Comparison of ENCODE assay signal across 1 cellular context in the genomic region with DNA sequence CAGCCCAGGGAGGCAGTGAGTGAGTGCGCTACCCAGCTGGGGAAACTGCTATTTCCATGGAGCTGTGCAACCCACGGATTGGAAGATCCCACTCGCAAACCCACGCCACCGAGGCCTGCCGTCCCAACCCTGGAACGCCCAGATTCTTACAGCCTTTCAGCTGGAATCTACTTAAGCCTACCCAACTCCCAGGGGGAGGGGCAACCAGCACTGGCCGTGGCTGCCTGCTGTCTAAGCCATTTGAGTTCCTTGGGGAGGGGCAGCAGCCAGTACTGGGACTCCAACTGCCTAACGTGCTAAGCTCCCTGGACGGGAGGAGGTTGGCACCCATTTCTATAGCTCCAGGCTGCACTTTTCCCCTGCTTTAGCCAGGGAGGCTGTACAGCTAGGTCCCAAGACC.
TF ChIP-seq lines count a peak whose summit lies in the region.

No MANE protein-coding gene starts in this region.

TF ChIP-seq in WTC11, 78 proteins besides CTCF, POLR2A, EP300 and RAD21 (continued from another document):
- TF ChIP-seq, protein P1, sequence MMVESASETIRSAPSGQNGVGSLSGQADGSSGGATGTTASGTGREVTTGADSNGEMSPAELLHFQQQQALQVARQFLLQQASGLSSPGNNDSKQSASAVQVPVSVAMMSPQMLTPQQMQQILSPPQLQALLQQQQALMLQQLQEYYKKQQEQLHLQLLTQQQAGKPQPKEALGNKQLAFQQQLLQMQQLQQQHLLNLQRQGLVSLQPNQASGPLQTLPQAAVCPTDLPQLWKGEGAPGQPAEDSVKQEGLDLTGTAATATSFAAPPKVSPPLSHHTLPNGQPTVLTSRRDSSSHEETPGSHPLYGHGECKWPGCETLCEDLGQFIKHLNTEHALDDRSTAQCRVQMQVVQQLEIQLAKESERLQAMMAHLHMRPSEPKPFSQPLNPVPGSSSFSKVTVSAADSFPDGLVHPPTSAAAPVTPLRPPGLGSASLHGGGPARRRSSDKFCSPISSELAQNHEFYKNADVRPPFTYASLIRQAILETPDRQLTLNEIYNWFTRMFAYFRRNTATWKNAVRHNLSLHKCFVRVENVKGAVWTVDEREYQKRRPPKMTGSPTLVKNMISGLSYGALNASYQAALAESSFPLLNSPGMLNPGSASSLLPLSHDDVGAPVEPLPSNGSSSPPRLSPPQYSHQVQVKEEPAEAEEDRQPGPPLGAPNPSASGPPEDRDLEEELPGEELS (CRISPR knock-in tag; IDR thresholded peaks at IDR 0.05) = no peak
- TF ChIP-seq ZNF423 (CRISPR knock-in tag; IDR thresholded peaks at IDR 0.05) = no peak
- TF ChIP-seq, protein P2, sequence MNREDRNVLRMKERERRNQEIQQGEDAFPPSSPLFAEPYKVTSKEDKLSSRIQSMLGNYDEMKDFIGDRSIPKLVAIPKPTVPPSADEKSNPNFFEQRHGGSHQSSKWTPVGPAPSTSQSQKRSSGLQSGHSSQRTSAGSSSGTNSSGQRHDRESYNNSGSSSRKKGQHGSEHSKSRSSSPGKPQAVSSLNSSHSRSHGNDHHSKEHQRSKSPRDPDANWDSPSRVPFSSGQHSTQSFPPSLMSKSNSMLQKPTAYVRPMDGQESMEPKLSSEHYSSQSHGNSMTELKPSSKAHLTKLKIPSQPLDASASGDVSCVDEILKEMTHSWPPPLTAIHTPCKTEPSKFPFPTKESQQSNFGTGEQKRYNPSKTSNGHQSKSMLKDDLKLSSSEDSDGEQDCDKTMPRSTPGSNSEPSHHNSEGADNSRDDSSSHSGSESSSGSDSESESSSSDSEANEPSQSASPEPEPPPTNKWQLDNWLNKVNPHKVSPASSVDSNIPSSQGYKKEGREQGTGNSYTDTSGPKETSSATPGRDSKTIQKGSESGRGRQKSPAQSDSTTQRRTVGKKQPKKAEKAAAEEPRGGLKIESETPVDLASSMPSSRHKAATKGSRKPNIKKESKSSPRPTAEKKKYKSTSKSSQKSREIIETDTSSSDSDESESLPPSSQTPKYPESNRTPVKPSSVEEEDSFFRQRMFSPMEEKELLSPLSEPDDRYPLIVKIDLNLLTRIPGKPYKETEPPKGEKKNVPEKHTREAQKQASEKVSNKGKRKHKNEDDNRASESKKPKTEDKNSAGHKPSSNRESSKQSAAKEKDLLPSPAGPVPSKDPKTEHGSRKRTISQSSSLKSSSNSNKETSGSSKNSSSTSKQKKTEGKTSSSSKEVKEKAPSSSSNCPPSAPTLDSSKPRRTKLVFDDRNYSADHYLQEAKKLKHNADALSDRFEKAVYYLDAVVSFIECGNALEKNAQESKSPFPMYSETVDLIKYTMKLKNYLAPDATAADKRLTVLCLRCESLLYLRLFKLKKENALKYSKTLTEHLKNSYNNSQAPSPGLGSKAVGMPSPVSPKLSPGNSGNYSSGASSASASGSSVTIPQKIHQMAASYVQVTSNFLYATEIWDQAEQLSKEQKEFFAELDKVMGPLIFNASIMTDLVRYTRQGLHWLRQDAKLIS (CRISPR knock-in tag; IDR thresholded peaks at IDR 0.05; ENCODE audit: borderline replicate concordance) = no peak
- TF ChIP-seq, protein P3, sequence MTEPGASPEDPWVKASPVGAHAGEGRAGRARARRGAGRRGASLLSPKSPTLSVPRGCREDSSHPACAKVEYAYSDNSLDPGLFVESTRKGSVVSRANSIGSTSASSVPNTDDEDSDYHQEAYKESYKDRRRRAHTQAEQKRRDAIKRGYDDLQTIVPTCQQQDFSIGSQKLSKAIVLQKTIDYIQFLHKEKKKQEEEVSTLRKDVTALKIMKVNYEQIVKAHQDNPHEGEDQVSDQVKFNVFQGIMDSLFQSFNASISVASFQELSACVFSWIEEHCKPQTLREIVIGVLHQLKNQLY (CRISPR knock-in tag; IDR thresholded peaks at IDR 0.05) = no peak
- TF ChIP-seq, protein P4, sequence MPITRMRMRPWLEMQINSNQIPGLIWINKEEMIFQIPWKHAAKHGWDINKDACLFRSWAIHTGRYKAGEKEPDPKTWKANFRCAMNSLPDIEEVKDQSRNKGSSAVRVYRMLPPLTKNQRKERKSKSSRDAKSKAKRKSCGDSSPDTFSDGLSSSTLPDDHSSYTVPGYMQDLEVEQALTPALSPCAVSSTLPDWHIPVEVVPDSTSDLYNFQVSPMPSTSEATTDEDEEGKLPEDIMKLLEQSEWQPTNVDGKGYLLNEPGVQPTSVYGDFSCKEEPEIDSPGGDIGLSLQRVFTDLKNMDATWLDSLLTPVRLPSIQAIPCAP (CRISPR knock-in tag; IDR thresholded peaks at IDR 0.05) = no peak
- no peak for TF ChIP-seq CBFB (CRISPR knock-in tag; IDR thresholded peaks at IDR 0.05; ENCODE audit: low read depth)
- no peak for TF ChIP-seq JAZF1 (CRISPR knock-in tag; IDR thresholded peaks at IDR 0.05)
- TF ChIP-seq, protein P5, sequence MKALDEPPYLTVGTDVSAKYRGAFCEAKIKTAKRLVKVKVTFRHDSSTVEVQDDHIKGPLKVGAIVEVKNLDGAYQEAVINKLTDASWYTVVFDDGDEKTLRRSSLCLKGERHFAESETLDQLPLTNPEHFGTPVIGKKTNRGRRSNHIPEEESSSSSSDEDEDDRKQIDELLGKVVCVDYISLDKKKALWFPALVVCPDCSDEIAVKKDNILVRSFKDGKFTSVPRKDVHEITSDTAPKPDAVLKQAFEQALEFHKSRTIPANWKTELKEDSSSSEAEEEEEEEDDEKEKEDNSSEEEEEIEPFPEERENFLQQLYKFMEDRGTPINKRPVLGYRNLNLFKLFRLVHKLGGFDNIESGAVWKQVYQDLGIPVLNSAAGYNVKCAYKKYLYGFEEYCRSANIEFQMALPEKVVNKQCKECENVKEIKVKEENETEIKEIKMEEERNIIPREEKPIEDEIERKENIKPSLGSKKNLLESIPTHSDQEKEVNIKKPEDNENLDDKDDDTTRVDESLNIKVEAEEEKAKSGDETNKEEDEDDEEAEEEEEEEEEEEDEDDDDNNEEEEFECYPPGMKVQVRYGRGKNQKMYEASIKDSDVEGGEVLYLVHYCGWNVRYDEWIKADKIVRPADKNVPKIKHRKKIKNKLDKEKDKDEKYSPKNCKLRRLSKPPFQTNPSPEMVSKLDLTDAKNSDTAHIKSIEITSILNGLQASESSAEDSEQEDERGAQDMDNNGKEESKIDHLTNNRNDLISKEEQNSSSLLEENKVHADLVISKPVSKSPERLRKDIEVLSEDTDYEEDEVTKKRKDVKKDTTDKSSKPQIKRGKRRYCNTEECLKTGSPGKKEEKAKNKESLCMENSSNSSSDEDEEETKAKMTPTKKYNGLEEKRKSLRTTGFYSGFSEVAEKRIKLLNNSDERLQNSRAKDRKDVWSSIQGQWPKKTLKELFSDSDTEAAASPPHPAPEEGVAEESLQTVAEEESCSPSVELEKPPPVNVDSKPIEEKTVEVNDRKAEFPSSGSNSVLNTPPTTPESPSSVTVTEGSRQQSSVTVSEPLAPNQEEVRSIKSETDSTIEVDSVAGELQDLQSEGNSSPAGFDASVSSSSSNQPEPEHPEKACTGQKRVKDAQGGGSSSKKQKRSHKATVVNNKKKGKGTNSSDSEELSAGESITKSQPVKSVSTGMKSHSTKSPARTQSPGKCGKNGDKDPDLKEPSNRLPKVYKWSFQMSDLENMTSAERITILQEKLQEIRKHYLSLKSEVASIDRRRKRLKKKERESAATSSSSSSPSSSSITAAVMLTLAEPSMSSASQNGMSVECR (CRISPR knock-in tag; IDR thresholded peaks at IDR 0.05; ENCODE audit: borderline replicate concordance) = no peak
- no peak for TF ChIP-seq GTF2I (CRISPR knock-in tag; conservative IDR thresholded peaks at IDR 0.05)
- TF ChIP-seq ZBTB21 (CRISPR knock-in tag; IDR thresholded peaks at IDR 0.05; ENCODE audit: borderline replicate concordance) = no peak
- no peak for TF ChIP-seq NFYB (CRISPR knock-in tag; conservative IDR thresholded peaks at IDR 0.05; ENCODE audit: low read depth)
